8 cellular contexts compared by ENCODE assay signal in genomic region chr4:39527296-39528055, GRCh38. TPM values are rescaled to one million over a fixed set of nuclear protein-coding genes. Genes with fewer than 3 reads are reported as not detected.
DNase-seq lines count a peak whose midpoint lies in the region; ATAC-seq and TF ChIP-seq lines count a peak whose summit lies in the region.

UGDH (minus strand) TSS chr4:39527439; CDS start chr4:39521512, 5,927 bp downstream.

- TF ChIP-seq CTCF in OCI-LY3 (IDR thresholded peaks at IDR 0.05; ENCODE audit: low read depth, low read length) (peak; percentile 17), endothelial cell (IDR thresholded peaks at IDR 0.05; ENCODE audit: unreplicated experiment) (no peak)

- H3K36me3 ChIP-seq in OCI-LY3 (replicated peaks; ENCODE audit: low read depth, low read length) = peaks cover 14% of the 10 kb centered on the region

- H3K36me3 Mint-ChIP-seq in endothelial cell (ENCODE audit: low read depth, unreplicated experiment) = peaks cover 41% of the 10 kb centered on the region

- DNase-seq in DMS 273 (lab: John Stamatoyannopoulos, UW; ENCODE audit: unreplicated experiment) = peak; percentile 98
- peak; percentile 96 for DNase-seq in HuH-7 (ENCODE audit: low spot score)
- DNase-seq in activated CD8-positive, alpha-beta memory T cell treated with anti-CD3 and anti-CD28 coated beads, Interleukin-2, amount 50 U/mL, for 48 hours = peak; percentile 91
- DNase-seq in endothelial cell (ENCODE audit: low spot score) = peak; percentile 94
- peak; percentile 99 for DNase-seq in midbrain (lab: John Stamatoyannopoulos, UW)
- peak; percentile 75 to 83 for DNase-seq in stimulated activated CD8-positive, alpha-beta memory T cell treated with anti-CD3 and anti-CD28 coated beads, Interleukin-2, amount 100 ng/mL, for 1 hour (ENCODE audit: low read depth in 2 of 2)

- peaks cover 13% of the 10 kb centered on the region for H3K4me1 ChIP-seq in OCI-LY3 (ENCODE audit: low read length)

- H4K20me1 ChIP-seq in OCI-LY3 (ENCODE audit: insufficient read depth, low read length) = no peaks in the 10 kb centered on the region

- peaks cover 22% of the 10 kb centered on the region for H3K4me1 Mint-ChIP-seq in endothelial cell (ENCODE audit: unreplicated experiment)

- H3K9me3 Mint-ChIP-seq in endothelial cell (ENCODE audit: unreplicated experiment) = peaks cover 9% of the 10 kb centered on the region

- peak within 1 kb of the TSS; percentile 96 for H3K27ac Mint-ChIP-seq in endothelial cell (ENCODE audit: unreplicated experiment)

- peak within 1 kb of the TSS; percentile 35 for H3K27ac ChIP-seq in OCI-LY3 (ENCODE audit: low read length)

- ATAC-seq in GM21515 (IDR thresholded peaks at IDR 0.05; ENCODE audit: unreplicated experiment) = peak; percentile 96

- peaks cover 23% of the 10 kb centered on the region for H3K79me2 ChIP-seq in OCI-LY3 (ENCODE audit: low read length)

- peak within 1 kb of the TSS; percentile 80 for H2AFZ ChIP-seq in OCI-LY3 (ENCODE audit: low read depth, low read length)

- H3K9me3 ChIP-seq in OCI-LY3 (ENCODE audit: insufficient read depth, low read length) = 0 out of 2 replicates have a peak, but pooled peaks cover 2% of the 10 kb centered on the region

- peak within 1 kb of the TSS; percentile 99 for H3K4me3 Mint-ChIP-seq in endothelial cell (ENCODE audit: unreplicated experiment)

- H3K4me2 ChIP-seq in OCI-LY3 (ENCODE audit: low read length) = peak within 1 kb of the TSS; percentile 93

- peak within 1 kb of the TSS; percentile 84 for H3K4me3 ChIP-seq in OCI-LY3 (ENCODE audit: low read length)

- H3K9ac ChIP-seq in OCI-LY3 (ENCODE audit: low read length) = peak within 1 kb of the TSS; percentile 85

- H3K27me3 ChIP-seq in OCI-LY3 (ENCODE audit: low read depth, low read length) = no peaks in the 10 kb centered on the region

- H3K27me3 Mint-ChIP-seq in endothelial cell (ENCODE audit: unreplicated experiment) = peaks cover 4% of the 10 kb centered on the region

RNA-seq across cellular contexts. Expression of gene UGDH, which starts in this region (rescaled TPM):
- 93.9 TPM for total RNA-seq in endothelial cell (ENCODE audit: unreplicated experiment)

Comparison
In these comparisons a context has a peak if more than half of its experiments do, and no peak if none do; other contexts are left out.
1. Peak in every context shown above with its lines: DNase-seq, ATAC-seq, H3K4me3 ChIP-seq and H3K27ac ChIP-seq.